16 cellular contexts compared by ENCODE assay signal in genomic region chr10:86269332-86269731, GRCh38.
DNase-seq lines count a peak whose midpoint lies in the region; TF ChIP-seq lines count a peak whose summit lies in the region.
"Had no signal": no experiment of that assay in that cellular context is flagged by ENCODE, and none has a peak within 500 bp of the region (broad histone marks: within the 10 kb centered on the region; RNA-seq: fewer than 3 reads in every experiment).

No MANE protein-coding gene starts in this region.

- no peaks in the 10 kb centered on the region for H3K9me3 Mint-ChIP-seq in type B pancreatic cell

- H3K27ac Mint-ChIP-seq in type B pancreatic cell = no peak overlapping the region

- DNase-seq in activated CD8-positive, alpha-beta memory T cell treated with anti-CD3 and anti-CD28 coated beads for 24 hours = peak; percentile 17
- no peak for DNase-seq in activated CD8-positive, alpha-beta memory T cell treated with anti-CD3 and anti-CD28 coated beads, Interleukin-2, amount 50 U/mL, for 4 hours
- DNase-seq in ecto neural progenitor cell (ENCODE audit: low spot score) (peak; percentile 10), retina (peak; percentile 2), type B pancreatic cell (ENCODE audit: extremely low spot score, unreplicated experiment) (peak; percentile 42), NCI-H2029 (lab: John Stamatoyannopoulos, UW) (no peak), DMS153 (lab: John Stamatoyannopoulos, UW) (no peak), NCI-H1930 (lab: John Stamatoyannopoulos, UW) (no peak)
- DNase-seq: 8988T, GDM1, GM23248, NCI-H1417 treated with DMSO at 0.1 percent for 48 hours, NCI-H2029 treated with DMSO at 0.1 percent for 48 hours, NCI-H2171 treated with DMSO at 0.1 percent for 48 hours, NCI-H446 treated with DMSO at 0.1 percent for 48 hours, PC-3 had no signal

- peaks cover 21% of the 10 kb centered on the region for H3K27me3 Mint-ChIP-seq in type B pancreatic cell

- no peaks in the 10 kb centered on the region for H3K36me3 Mint-ChIP-seq in type B pancreatic cell

- TF ChIP-seq CTCF in type B pancreatic cell (conservative IDR thresholded peaks at IDR 0.05) = no peak

- H3K4me1 Mint-ChIP-seq in type B pancreatic cell (ENCODE audit: unreplicated experiment) = peaks cover 10% of the 10 kb centered on the region

- H3K4me3 Mint-ChIP-seq in type B pancreatic cell = no peak overlapping the region

Comparison
In these comparisons a context has a peak if more than half of its experiments do, and no peak if none do; other contexts are left out.
1. DNase-seq: peak in activated CD8-positive, alpha-beta memory T cell treated with anti-CD3 and anti-CD28 coated beads for 24 hours (single experiment), ecto neural progenitor cell (single experiment), retina (single experiment) and type B pancreatic cell (single experiment); none in activated CD8-positive, alpha-beta memory T cell treated with anti-CD3 and anti-CD28 coated beads, Interleukin-2, amount 50 U/mL, for 4 hours (single experiment), NCI-H2029 (single experiment), DMS153 (single experiment) and NCI-H1930 (0 of 2).